ENCODE assay signal across 9 cellular contexts in the genomic region with DNA sequence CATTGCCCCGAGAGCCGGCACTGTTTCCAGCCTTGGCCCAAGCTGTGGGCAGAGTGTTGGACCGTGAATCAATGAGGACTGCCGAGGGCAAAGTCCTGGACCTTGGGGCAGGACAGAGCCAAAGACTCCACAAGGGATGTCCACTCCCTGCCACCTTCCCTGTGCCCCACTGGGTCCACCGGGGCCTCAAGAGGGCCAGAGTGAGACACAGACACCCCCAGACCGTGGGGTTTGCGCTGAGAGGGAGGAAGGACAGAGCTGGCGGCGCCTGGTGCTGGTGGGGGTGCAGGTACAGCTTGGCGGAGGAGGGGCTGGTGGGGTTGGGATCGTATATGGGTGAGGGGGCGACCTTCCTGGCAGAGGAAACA. TPM values are rescaled to one million over a fixed set of nuclear protein-coding genes. Genes with fewer than 3 reads are reported as not detected.
A peak's percentile ranks its signal among the peaks of the same experiment; 100 is the strongest.
DNase-seq lines count a peak whose midpoint lies in the region; ATAC-seq and TF ChIP-seq lines count a peak whose summit lies in the region.
"Had no signal": no experiment of that assay in that cellular context is flagged by ENCODE, and none has a peak within 500 bp of the region (broad histone marks: within the 10 kb centered on the region; RNA-seq: fewer than 3 reads in every experiment).

No MANE protein-coding gene starts in this region.

- peaks cover 20% of the 10 kb centered on the region for H3K4me1 ChIP-seq in vagina

- H3K4me1 Mint-ChIP-seq in activated naive CD4-positive, alpha-beta T cell treated with anti-CD3 and anti-CD28 coated beads, Interleukin-2, amount 10 ng/mL, durations not matched to agents 7 days and 5 days = peaks cover 32% of the 10 kb centered on the region
- H3K4me1 Mint-ChIP-seq in central memory CD8-positive, alpha-beta T cell = peaks cover 10% of the 10 kb centered on the region
- H3K4me1 Mint-ChIP-seq in mesothelial cell of epicardium = peaks cover 4% of the 10 kb centered on the region

- H3K36me3 Mint-ChIP-seq in activated naive CD4-positive, alpha-beta T cell treated with anti-CD3 and anti-CD28 coated beads, Interleukin-2, amount 10 ng/mL, durations not matched to agents 7 days and 5 days = no peaks in the 10 kb centered on the region
- H3K36me3 Mint-ChIP-seq in central memory CD8-positive, alpha-beta T cell (ENCODE audit: insufficient read depth) = peaks cover 3% of the 10 kb centered on the region
- no peaks in the 10 kb centered on the region for H3K36me3 Mint-ChIP-seq in mesothelial cell of epicardium
- H3K36me3 Mint-ChIP-seq: activated naive CD4-positive, alpha-beta T cell treated with anti-CD3 and anti-CD28 coated beads, Interleukin-2, amount 50 U/mL, for 72 hours had no signal

- intact Hi-C loops in vagina (cut with DNase I) = no loop called here

- peak overlapping the region; percentile 52 to 58 for H3K4me3 ChIP-seq in vagina

- CTCF ChIA-PET in activated naive CD4-positive, alpha-beta T cell treated with anti-CD3 and anti-CD28 coated beads, Interleukin-2, amount 10 ng/mL, durations not matched to agents 7 days and 5 days (lab: Charles Lee) = interaction anchor here (0.9 to 5.2 kb wide), 8 partner anchors 39 to 143 kb away, joined by 3 to 57 read pairs (median 6); partner anchors contain the start of gene PIK3R2

- H3K27ac ChIP-seq in vagina = peak overlapping the region; percentile 43

- H3K27me3 ChIP-seq in vagina = no peaks in the 10 kb centered on the region

- no peak overlapping the region for H3K27ac Mint-ChIP-seq in activated naive CD4-positive, alpha-beta T cell treated with anti-CD3 and anti-CD28 coated beads, Interleukin-2, amount 10 ng/mL, durations not matched to agents 7 days and 5 days
- H3K27ac Mint-ChIP-seq in central memory CD8-positive, alpha-beta T cell (ENCODE audit: low read depth) = peak overlapping the region; percentile 85
- no peak overlapping the region for H3K27ac Mint-ChIP-seq in mesothelial cell of epicardium

- ATAC-seq in central memory CD8-positive, alpha-beta T cell (replicated peaks; ENCODE audit: extremely low read depth, poor library complexity, severe bottlenecking) = no peak
- ATAC-seq in HG03039 (IDR thresholded peaks at IDR 0.05; ENCODE audit: unreplicated experiment) = no peak

- H3K9me3 ChIP-seq in vagina = no peaks in the 10 kb centered on the region

- no peak for DNase-seq in activated naive CD4-positive, alpha-beta T cell treated with anti-CD3 and anti-CD28 coated beads, Interleukin-2, amount 10 ng/mL, durations not matched to agents 7 days and 5 days
- DNase-seq in activated naive CD4-positive, alpha-beta T cell treated with Interleukin-2 at 50 U/mL for 16 hours = no peak
- no peak for DNase-seq in central memory CD8-positive, alpha-beta T cell (ENCODE audit: low spot score in 2 of 2)
- DNase-seq in mesothelial cell of epicardium (ENCODE audit: low spot score in 2 of 2, unreplicated experiment in 2 of 2) = no peak
- no peak for DNase-seq in vagina (ENCODE audit: extremely low spot score in 2 of 2)
- no peak for DNase-seq in NCI-H524 treated with DMSO at 0.1 percent for 48 hours (lab: John Stamatoyannopoulos, UW)
- DNase-seq in stimulated activated CD4-positive, alpha-beta T cell treated with anti-CD3 and anti-CD28 coated beads, Interleukin-4, amount 100 ng/mL, for 24 hours = no peak

- H3K27me3 Mint-ChIP-seq in activated naive CD4-positive, alpha-beta T cell treated with anti-CD3 and anti-CD28 coated beads, Interleukin-2, amount 10 ng/mL, durations not matched to agents 7 days and 5 days = peaks cover 17% of the 10 kb centered on the region
- no peaks in the 10 kb centered on the region for H3K27me3 Mint-ChIP-seq in central memory CD8-positive, alpha-beta T cell
- H3K27me3 Mint-ChIP-seq in mesothelial cell of epicardium (ENCODE audit: low read depth) = peaks cover 14% of the 10 kb centered on the region

- no peaks in the 10 kb centered on the region for H3K9me3 Mint-ChIP-seq in activated naive CD4-positive, alpha-beta T cell treated with anti-CD3 and anti-CD28 coated beads, Interleukin-2, amount 10 ng/mL, durations not matched to agents 7 days and 5 days
- no peaks in the 10 kb centered on the region for H3K9me3 Mint-ChIP-seq in central memory CD8-positive, alpha-beta T cell
- no peaks in the 10 kb centered on the region for H3K9me3 Mint-ChIP-seq in mesothelial cell of epicardium
- H3K9me3 Mint-ChIP-seq: activated naive CD4-positive, alpha-beta T cell treated with anti-CD3 and anti-CD28 coated beads, Interleukin-2, amount 50 U/mL, for 72 hours had no signal

- H3K4me3 Mint-ChIP-seq in activated naive CD4-positive, alpha-beta T cell treated with anti-CD3 and anti-CD28 coated beads, Interleukin-2, amount 10 ng/mL, durations not matched to agents 7 days and 5 days = peak overlapping the region; percentile 70
- H3K4me3 Mint-ChIP-seq in central memory CD8-positive, alpha-beta T cell = peak overlapping the region; percentile 80
- H3K4me3 Mint-ChIP-seq in mesothelial cell of epicardium = peak overlapping the region; percentile 69

- TF ChIP-seq POLR2A in vagina (IDR thresholded peaks at IDR 0.05) = no peak

- no peak for TF ChIP-seq CTCF in mesothelial cell of epicardium (IDR thresholded peaks at IDR 0.05; ENCODE audit: unreplicated experiment)
- no peak for TF ChIP-seq CTCF in vagina (IDR thresholded peaks at IDR 0.05)

- H3K36me3 ChIP-seq in vagina = no peaks in the 10 kb centered on the region

RNA-seq across cellular contexts. Expression of gene MAST3, which starts 11.8 kb away (rescaled TPM):
- total RNA-seq in mesothelial cell of epicardium (15.0 to 17.0 TPM (median 16.0 TPM) in 3 replicates), vagina (9.6 TPM)

RNA-seq across cellular contexts. Expression of gene IL12RB1, which starts 22.6 kb away (rescaled TPM):
- total RNA-seq in mesothelial cell of epicardium (not detected in 3 replicates), vagina (not detected)

RNA-seq across cellular contexts. Expression of gene PIK3R2, which starts 43.6 kb away (rescaled TPM):
- total RNA-seq in mesothelial cell of epicardium (90.4 to 95.5 TPM (median 94.7 TPM) in 3 replicates), vagina (24.8 TPM)
